Comparison of ENCODE assay signal across 26 cellular contexts in genomic region chr5:76679231-76679630, GRCh38. TPM values are rescaled to one million over a fixed set of nuclear protein-coding genes. Genes with fewer than 3 reads are reported as not detected.
DNase-seq lines count a peak whose midpoint lies in the region; FAIRE-seq and TF ChIP-seq lines count a peak whose summit lies in the region.
"Had no signal": no experiment of that assay in that cellular context is flagged by ENCODE, and none has a peak within 500 bp of the region (broad histone marks: within the 10 kb centered on the region; RNA-seq: fewer than 3 reads in every experiment).

No MANE protein-coding gene starts in this region.

- H3K9ac ChIP-seq in SK-N-SH (no peak overlapping the region), endothelial cell of umbilical vein (replicated peaks; ENCODE audit: extremely low read depth, insufficient read depth, low read length) (no peak overlapping the region)

- no peaks in the 10 kb centered on the region for H3K79me2 ChIP-seq in SK-N-SH (ENCODE audit: insufficient read depth)
- no peaks in the 10 kb centered on the region for H3K79me2 ChIP-seq in endothelial cell of umbilical vein (ENCODE audit: control insufficient read depth, insufficient read depth, low read length)

- TF ChIP-seq EP300 in SK-N-SH (IDR thresholded peaks at IDR 0.05; ENCODE audit: borderline replicate concordance in 1 of 2, low read depth in 1 of 2, low read length in 1 of 2): no peak

- POLR2A ChIA-PET in SK-N-SH (lab: Yijun Ruan, JAX): no interaction called here
- POLR2A ChIA-PET in endothelial cell of umbilical vein (lab: Charles Lee): no interaction called here

- no peak for TF ChIP-seq CTCF in SK-N-SH (IDR thresholded peaks at IDR 0.05)
- TF ChIP-seq CTCF in endothelial cell of umbilical vein (IDR thresholded peaks at IDR 0.05; ENCODE audit: extremely low read depth in 1 of 2, insufficient read depth in 1 of 2, low read depth in 1 of 2, low read length in 2 of 2): no peak
- no peak for TF ChIP-seq CTCF in GM20000 (IDR thresholded peaks at IDR 0.05; ENCODE audit: extremely low read depth, missing control alignments)
- TF ChIP-seq CTCF in prostate gland (IDR thresholded peaks at IDR 0.05): no peak

- 0 out of 2 replicates have a peak overlapping the region, but pooled peaks have one; percentile 36 for H2AFZ ChIP-seq in SK-N-SH (ENCODE audit: low read depth)
- H2AFZ ChIP-seq in endothelial cell of umbilical vein (ENCODE audit: low read depth, low read length): no peak overlapping the region
- H2AFZ ChIP-seq: PC-9 had no signal

- H3K9me3 ChIP-seq in SK-N-SH (no peaks in the 10 kb centered on the region), endothelial cell of umbilical vein (replicated peaks; ENCODE audit: control insufficient read depth, insufficient read depth, low read length) (no peaks in the 10 kb centered on the region), prostate gland (no peaks in the 10 kb centered on the region)
- H3K9me3 ChIP-seq: gastrocnemius medialis, spleen, tibial artery had no signal

- peak; percentile 24 for DNase-seq in AG20443 (ENCODE audit: low spot score)
- no peak for DNase-seq in SK-N-SH
- peak; percentile 81 for DNase-seq in endothelial cell of umbilical vein (ENCODE audit: low read depth, low spot score)
- DNase-seq in inferior parietal cortex (ENCODE audit: extremely low spot score): peak; percentile 5
- DNase-seq in AG08395 (ENCODE audit: low spot score): no peak
- DNase-seq in posterior cingulate gyrus: no peak
- DNase-seq in GM20000 (ENCODE audit: low spot score): no peak
- no peak for DNase-seq in prostate gland (ENCODE audit: low spot score)
- DNase-seq: ACHN; activated B cell treated with CpG ODN at 0.5 μM for 24 hours; activated CD4-positive, alpha-beta memory T cell treated with anti-CD3 and anti-CD28 coated beads, Interleukin-2, amount 10 ng/mL, durations not matched to agents 7 days and 5 days; activated T-cell treated with anti-CD3 and anti-CD28 coated beads for 4 hours; CD8-positive, alpha-beta T cell; gastrocnemius medialis; KG1; midbrain; NCI-H1930; NCI-H226; PC-9; spleen; stimulated activated CD4-positive, alpha-beta T cell treated with anti-CD3 and anti-CD28 coated beads, Interleukin-4, amount 100 ng/mL, for 24 hours; tibial artery had no signal

- BruUV-seq in endothelial cell of umbilical vein (replicated peaks; lab: Mats Ljungman, UMichigan): no TSS peak

- no peaks in the 10 kb centered on the region for H3K27me3 ChIP-seq in SK-N-SH (ENCODE audit: insufficient read depth)
- H3K27me3 ChIP-seq in endothelial cell of umbilical vein (ENCODE audit: control insufficient read depth in 2 of 2, insufficient read depth in 2 of 2, low read length in 2 of 2): no peaks in the 10 kb centered on the region
- no peaks in the 10 kb centered on the region for H3K27me3 ChIP-seq in prostate gland (replicated peaks; ENCODE audit: insufficient read depth)
- H3K27me3 ChIP-seq: gastrocnemius medialis, spleen, tibial artery had no signal

- no peaks in the 10 kb centered on the region for H3F3A ChIP-seq in SK-N-SH (replicated peaks; ENCODE audit: insufficient read depth)

- CTCF ChIA-PET in SK-N-SH (lab: Yijun Ruan, JAX): no interaction called here
- CTCF ChIA-PET in endothelial cell of umbilical vein (lab: Charles Lee): interaction anchor here (1.0 to 1.4 kb wide), 4 partner anchors 9 to 78 kb away, joined by 3 to 5 read pairs (median 3); no protein-coding TSS in a partner anchor

- dilution Hi-C loops in endothelial cell of umbilical vein (cut with MboI; ENCODE audit: extremely low pct_ligation_motif_present, low sequenced_read_pairs): loop anchor here (25.0 kb wide), 1 partner anchor 133 kb away; the partner anchor contains the start of gene F2RL1

- H3K4me2 ChIP-seq in SK-N-SH (no peak overlapping the region), endothelial cell of umbilical vein (ENCODE audit: insufficient read depth, low read length) (no peak overlapping the region)
- H3K4me2 ChIP-seq: PC-9 had no signal

- H3K9me2 ChIP-seq in SK-N-SH: no peaks in the 10 kb centered on the region

- TF ChIP-seq POLR2A in endothelial cell of umbilical vein (IDR thresholded peaks at IDR 0.05; ENCODE audit: low read depth, low read length): no peak
- no peak for TF ChIP-seq POLR2A in prostate gland (IDR thresholded peaks at IDR 0.05)

- H4K20me1 ChIP-seq in SK-N-SH (ENCODE audit: insufficient read depth): no peaks in the 10 kb centered on the region
- H4K20me1 ChIP-seq in endothelial cell of umbilical vein (replicated peaks; ENCODE audit: control insufficient read depth, extremely low read depth, insufficient read depth, low read length): no peaks in the 10 kb centered on the region

- H3K4me1 ChIP-seq in SK-N-SH (ENCODE audit: control insufficient read depth in 1 of 2, insufficient read depth in 2 of 2, low read depth in 1 of 2, low read length in 1 of 2) (peaks cover 0 to 7% of the 10 kb centered on the region in 2 experiments; a peak in 2 of 4 replicates), endothelial cell of umbilical vein (ENCODE audit: control insufficient read depth, extremely low read depth, insufficient read depth, low read length) (peaks cover 12% of the 10 kb centered on the region), prostate gland (replicated peaks) (no peaks in the 10 kb centered on the region)
- H3K4me1 ChIP-seq: gastrocnemius medialis, tibial artery had no signal

- no peaks in the 10 kb centered on the region for H3K9me1 ChIP-seq in endothelial cell of umbilical vein (replicated peaks; ENCODE audit: control insufficient read depth, extremely low read depth, insufficient read depth, low read length)

- intact Hi-C loops in endothelial cell of umbilical vein (cut with micrococcal nuclease) (no loop called here), posterior cingulate gyrus (cut with DNase I) (no loop called here), prostate gland (cut with DNase I) (no loop called here)

- WGBS in SK-N-SH (ENCODE audit: low lambda C conversion rate): 55% methylated on average over 3 of the region's 3 CpGs
- WGBS in prostate gland: 77% methylated on average over 3 of the region's 3 CpGs

- H3K27ac ChIP-seq in SK-N-SH (ENCODE audit: low read depth in 2 of 2, low read length in 1 of 2) (peak overlapping the region in 1 of 2 experiments; percentile 69; a peak in 2 of 4 replicates), endothelial cell of umbilical vein (ENCODE audit: insufficient read depth, low read depth, low read length) (no peak overlapping the region), prostate gland (no peak overlapping the region)
- H3K27ac ChIP-seq: gastrocnemius medialis, PC-9, tibial artery had no signal

- H3K36me3 ChIP-seq in SK-N-SH (replicated peaks in 1 of 2; ENCODE audit: control insufficient read depth in 1 of 2, insufficient read depth in 2 of 2, low read length in 1 of 2) (no peaks in the 10 kb centered on the region), endothelial cell of umbilical vein (ENCODE audit: control insufficient read depth in 2 of 2, extremely low read depth in 1 of 2, insufficient read depth in 2 of 2, low read length in 2 of 2) (no peaks in the 10 kb centered on the region), prostate gland (no peaks in the 10 kb centered on the region)
- H3K36me3 ChIP-seq: gastrocnemius medialis, tibial artery had no signal

- no peak overlapping the region for H3K4me3 ChIP-seq in SK-N-SH (ENCODE audit: low read depth in 2 of 2, low read length in 1 of 2)
- no peak overlapping the region for H3K4me3 ChIP-seq in endothelial cell of umbilical vein (replicated peaks in 1 of 3; ENCODE audit: insufficient read depth in 1 of 3, low read depth in 1 of 3, low read length in 3 of 3)
- H3K4me3 ChIP-seq in prostate gland: no peak overlapping the region
- H3K4me3 ChIP-seq: gastrocnemius medialis, PC-9, spleen, tibial artery had no signal

- no peak for TF ChIP-seq RAD21 in SK-N-SH (IDR thresholded peaks at IDR 0.05; ENCODE audit: low read length)

- peak; percentile 8 for FAIRE-seq in endothelial cell of umbilical vein (lab: Jason Lieb, UNC)
- FAIRE-seq: GM12892, H1 had no signal

TF ChIP-seq in SK-N-SH, 30 proteins besides CTCF, POLR2A, EP300 and RAD21 (continues in another document):
- no peak for TF ChIP-seq MAX (IDR thresholded peaks at IDR 0.05; ENCODE audit: low read depth)

TF ChIP-seq in endothelial cell of umbilical vein, 7 proteins besides CTCF, POLR2A, EP300 and RAD21 (continues in another document):
- TF ChIP-seq GATA2 (IDR thresholded peaks at IDR 0.05; ENCODE audit: insufficient read depth, insufficient read length, low read depth, low read length) (no peak), MYC (IDR thresholded peaks at IDR 0.05; ENCODE audit: low read depth, low read length) (no peak), FOS (IDR thresholded peaks at IDR 0.05; ENCODE audit: borderline replicate concordance, insufficient read depth, low read length) (no peak)

RNA-seq across cellular contexts. Expression of gene F2R, which starts 36.7 kb away (rescaled TPM):
- polyA plus RNA-seq in SK-N-SH (2012; rRNA removed) (212 and 301 TPM in 2 replicates), endothelial cell of umbilical vein (599 and 624 TPM in 2 replicates)
- 237 and 260 TPM in 2 replicates for polyA plus RNA-seq in SK-N-SH (2012; cell fraction: cytosol; rRNA removed)
- polyA plus RNA-seq in SK-N-SH (2012; cell fraction: nucleus; rRNA removed): 68.3 and 126 TPM in 2 replicates
- total RNA-seq in endothelial cell of umbilical vein (342 and 393 TPM in 2 replicates), prostate gland (10 to 100 TPM in 1 of 2 donors, 1 to 10 TPM in 1; 4.1 to 22.3 TPM)
- polyA plus RNA-seq in endothelial cell of umbilical vein (2011; cell fraction: cytosol; rRNA removed): 391 and 418 TPM in 2 replicates
- 160 and 208 TPM in 2 replicates for polyA plus RNA-seq in endothelial cell of umbilical vein (2011; cell fraction: nucleus; rRNA removed)
- 318 and 326 TPM in 2 replicates for polyA plus RNA-seq in endothelial cell of umbilical vein (2012)
- polyA minus RNA-seq in endothelial cell of umbilical vein: 963 and 1,052 TPM in 2 replicates
- polyA minus RNA-seq in endothelial cell of umbilical vein (2011; cell fraction: cytosol; rRNA and poly(A)+ RNA removed): 0.51 TPM
- 189 and 305 TPM in 2 replicates for polyA minus RNA-seq in endothelial cell of umbilical vein (2011; cell fraction: nucleus; rRNA and poly(A)+ RNA removed)

RNA-seq across cellular contexts. Expression of gene F2RL2, which starts 56.0 kb away (rescaled TPM):
- polyA plus RNA-seq in SK-N-SH (2012; rRNA removed) (29.4 and 51.0 TPM in 2 replicates), endothelial cell of umbilical vein (33.0 and 33.3 TPM in 2 replicates)
- polyA plus RNA-seq in SK-N-SH (2012; cell fraction: cytosol; rRNA removed): 28.0 and 30.2 TPM in 2 replicates
- polyA plus RNA-seq in SK-N-SH (2012; cell fraction: nucleus; rRNA removed): 15.4 and 29.4 TPM in 2 replicates
- total RNA-seq in endothelial cell of umbilical vein (10.2 and 19.8 TPM in 2 replicates), prostate gland (not detected)
- polyA plus RNA-seq in endothelial cell of umbilical vein (2011; cell fraction: cytosol; rRNA removed): 12.7 and 13.3 TPM in 2 replicates
- 11.2 and 12.2 TPM in 2 replicates for polyA plus RNA-seq in endothelial cell of umbilical vein (2011; cell fraction: nucleus; rRNA removed)
- 6.0 and 7.0 TPM in 2 replicates for polyA plus RNA-seq in endothelial cell of umbilical vein (2012)
- 65.1 and 69.9 TPM in 2 replicates for polyA minus RNA-seq in endothelial cell of umbilical vein
- not detected for polyA minus RNA-seq in endothelial cell of umbilical vein (2011; cell fraction: cytosol; rRNA and poly(A)+ RNA removed)
- polyA minus RNA-seq in endothelial cell of umbilical vein (2011; cell fraction: nucleus; rRNA and poly(A)+ RNA removed): 13.6 and 19.6 TPM in 2 replicates
- total RNA-seq: activated B cell treated with CpG ODN at 0.5 μM for 24 hours; activated CD4-positive, alpha-beta memory T cell treated with anti-CD3 and anti-CD28 coated beads, Interleukin-2, amount 10 ng/mL, durations not matched to agents 7 days and 5 days; CD8-positive, alpha-beta T cell; gastrocnemius medialis; progenitor cell of endocrine pancreas; SK-MEL-5 had no signal

Comparison
In these comparisons a context has a peak if more than half of its experiments do, and no peak if none do; other contexts are left out.
1. DNase-seq: peak in AG20443 (single experiment), endothelial cell of umbilical vein (single experiment) and inferior parietal cortex (single experiment); none in SK-N-SH (single experiment), AG08395 (single experiment), posterior cingulate gyrus (0 of 10), GM20000 (single experiment) and prostate gland (single experiment).
2. RNA of gene F2R, which starts 36.7 kb away (total RNA-seq): 342 to 393 TPM in endothelial cell of umbilical vein; 4.1 to 22.3 TPM in prostate gland; every median in the first group is over 10 times any median in the second.
3. RNA of gene F2RL2, which starts 56.0 kb away (total RNA-seq): 10.2 to 19.8 TPM in endothelial cell of umbilical vein; not detected in prostate gland; every median in the first group is over 10 times any median in the second.